Comparison of ENCODE assay signal across 1 cellular context in the genomic region with DNA sequence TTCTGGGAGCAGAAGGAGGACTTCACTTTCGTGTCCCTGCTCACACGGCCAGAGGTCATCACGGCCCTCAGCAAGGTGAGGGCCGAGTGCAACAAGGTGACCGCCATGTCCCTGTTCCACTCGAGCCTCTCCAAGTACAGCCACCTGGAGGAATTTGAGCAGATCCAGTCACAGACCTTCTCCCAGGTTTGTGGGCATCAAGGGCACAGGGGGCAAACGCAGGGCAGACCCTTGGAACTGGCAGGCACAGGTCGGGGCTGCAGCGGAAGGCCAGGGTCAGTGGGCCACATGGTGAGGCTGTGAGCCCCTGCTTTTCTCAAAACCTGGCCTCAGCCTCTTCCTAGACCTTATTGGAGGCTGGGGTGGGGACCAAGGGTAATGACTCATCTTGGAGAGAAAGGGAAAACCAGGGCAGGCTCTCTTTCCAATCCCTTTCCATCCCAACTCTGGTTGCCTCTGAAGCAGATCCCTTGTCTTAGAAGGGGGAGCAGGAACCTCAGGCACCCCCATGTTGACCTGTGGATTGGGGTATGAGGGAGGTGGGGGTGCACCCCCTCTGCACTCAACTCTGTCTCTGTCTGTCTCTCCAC.
TF ChIP-seq lines count a peak whose summit lies in the region.

No MANE protein-coding gene starts in this region.

TF ChIP-seq in IMR-90, 13 proteins besides CTCF, POLR2A, EP300 and RAD21 (continued from another document):
- TF ChIP-seq, protein P1, sequence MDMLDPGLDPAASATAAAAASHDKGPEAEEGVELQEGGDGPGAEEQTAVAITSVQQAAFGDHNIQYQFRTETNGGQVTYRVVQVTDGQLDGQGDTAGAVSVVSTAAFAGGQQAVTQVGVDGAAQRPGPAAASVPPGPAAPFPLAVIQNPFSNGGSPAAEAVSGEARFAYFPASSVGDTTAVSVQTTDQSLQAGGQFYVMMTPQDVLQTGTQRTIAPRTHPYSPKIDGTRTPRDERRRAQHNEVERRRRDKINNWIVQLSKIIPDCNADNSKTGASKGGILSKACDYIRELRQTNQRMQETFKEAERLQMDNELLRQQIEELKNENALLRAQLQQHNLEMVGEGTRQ (IDR thresholded peaks at IDR 0.05; ENCODE audit: low read depth, low read length): no peak
- TF ChIP-seq FOS (IDR thresholded peaks at IDR 0.05; ENCODE audit: low read depth, low read length): no peak
- no peak for TF ChIP-seq MXI1 (IDR thresholded peaks at IDR 0.05; ENCODE audit: borderline replicate concordance, low read depth, low read length)
